In the genomic region with DNA sequence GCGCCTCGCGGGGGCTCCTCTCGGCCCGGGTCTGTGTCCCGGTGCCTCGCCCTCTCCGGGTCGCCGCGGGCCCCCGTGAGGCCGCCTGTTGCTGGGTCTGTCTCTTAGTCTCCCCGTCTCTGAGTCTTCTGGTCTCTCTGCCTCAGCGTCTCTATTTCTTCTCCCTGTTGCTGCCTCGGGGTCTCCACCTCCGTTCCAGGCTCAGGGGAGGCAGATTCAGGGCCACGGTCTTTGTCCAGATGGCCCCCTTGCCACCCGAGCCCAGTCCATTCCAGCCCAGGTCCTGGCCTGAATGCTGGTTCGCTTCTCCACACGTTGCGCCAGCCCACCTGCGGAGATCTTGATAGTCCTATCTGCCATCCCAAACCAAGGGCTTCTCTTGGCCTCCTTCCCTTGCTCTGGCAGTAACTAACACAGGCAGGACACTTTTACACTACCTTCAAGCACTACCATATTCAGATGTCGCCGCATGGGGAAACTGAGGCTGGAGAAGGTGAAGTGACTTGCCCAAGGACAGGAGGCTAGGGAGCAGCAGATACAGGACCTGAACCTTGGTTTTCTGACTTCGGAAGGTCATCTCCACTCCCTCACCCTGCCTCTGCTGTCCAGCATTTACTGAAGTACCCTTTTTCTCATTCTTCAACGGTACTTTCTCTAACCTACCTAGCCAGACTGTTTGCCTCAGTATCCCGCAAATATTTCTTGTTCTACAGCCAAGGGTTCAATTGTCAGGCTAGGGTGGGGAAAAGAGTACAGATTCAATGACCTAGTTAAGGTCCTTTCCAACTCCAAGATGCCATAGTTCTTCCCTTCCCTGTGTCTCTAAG, we compare ENCODE assay signal across 9 cellular contexts. TPM values are rescaled to one million over a fixed set of nuclear protein-coding genes. Genes with fewer than 3 reads are reported as not detected.
DNase-seq lines count a peak whose midpoint lies in the region; ATAC-seq and TF ChIP-seq lines count a peak whose summit lies in the region.
"Had no signal": no experiment of that assay in that cellular context is flagged by ENCODE, and none has a peak within 500 bp of the region (broad histone marks: within the 10 kb centered on the region; RNA-seq: fewer than 3 reads in every experiment).

No MANE protein-coding gene starts in this region.

- H3K36me3 ChIP-seq in CD4-positive, CD25-positive, alpha-beta regulatory T cell (ENCODE audit: control insufficient read depth, insufficient read depth, low read length) = no peaks in the 10 kb centered on the region
- H3K36me3 ChIP-seq in neuron (ENCODE audit: insufficient read depth, low read length) = no peaks in the 10 kb centered on the region
- H3K36me3 ChIP-seq in gastroesophageal sphincter = no peaks in the 10 kb centered on the region

- H3K4me3 Mint-ChIP-seq in CD4-positive, CD25-positive, alpha-beta regulatory T cell = peak overlapping the region in 3 of 4 donors; percentile 63 to 81 (median 80)
- peak overlapping the region; percentile 54 to 90 (median 71) for H3K4me3 Mint-ChIP-seq in IgD-negative memory B cell

- peaks cover 12% of the 10 kb centered on the region for H3K4me1 ChIP-seq in CD4-positive, CD25-positive, alpha-beta regulatory T cell (ENCODE audit: control insufficient read depth, insufficient read depth, low read length, poor library complexity, severe bottlenecking)
- H3K4me1 ChIP-seq in neuron (ENCODE audit: insufficient read depth, low read length) = peaks cover 18% of the 10 kb centered on the region
- H3K4me1 ChIP-seq in gastroesophageal sphincter = peaks cover 0 to 29% (median 13%) of the 10 kb centered on the region in 3 donors

- H3K27ac ChIP-seq in CD4-positive, CD25-positive, alpha-beta regulatory T cell (ENCODE audit: insufficient read depth, low read length, poor library complexity, severe bottlenecking) = no peak overlapping the region
- peak overlapping the region in 2 of 4 donors; percentile 63 to 65 for H3K27ac ChIP-seq in gastroesophageal sphincter

- peaks cover 26% of the 10 kb centered on the region for H3K27me3 ChIP-seq in CD4-positive, CD25-positive, alpha-beta regulatory T cell (ENCODE audit: control insufficient read depth, insufficient read depth, low read length)
- H3K27me3 ChIP-seq in neuron (ENCODE audit: insufficient read depth, low read length) (no peaks in the 10 kb centered on the region), gastroesophageal sphincter (peaks cover 21% of the 10 kb centered on the region)

- H3K9me3 ChIP-seq in CD4-positive, CD25-positive, alpha-beta regulatory T cell (ENCODE audit: control insufficient read depth in 2 of 2, low read length in 2 of 2) = no peaks in the 10 kb centered on the region
- H3K9me3 ChIP-seq in neuron (ENCODE audit: low read length) (no peaks in the 10 kb centered on the region), gastroesophageal sphincter (no peaks in the 10 kb centered on the region)

- H3K27me3 Mint-ChIP-seq in CD4-positive, CD25-positive, alpha-beta regulatory T cell = peaks cover 75% of the 10 kb centered on the region
- H3K27me3 Mint-ChIP-seq in IgD-negative memory B cell = peaks cover 50% of the 10 kb centered on the region

- no peak for TF ChIP-seq CTCF in gastroesophageal sphincter (IDR thresholded peaks at IDR 0.05)

- TF ChIP-seq EP300 in gastroesophageal sphincter (IDR thresholded peaks at IDR 0.05) = no peak

- H3K4me1 Mint-ChIP-seq in CD4-positive, CD25-positive, alpha-beta regulatory T cell = peaks cover 4 to 19% (median 12%) of the 10 kb centered on the region in 4 donors
- peaks cover 0 to 11% (median 8%) of the 10 kb centered on the region in 3 donors for H3K4me1 Mint-ChIP-seq in IgD-negative memory B cell

- TF ChIP-seq POLR2A in erythroblast (IDR thresholded peaks at IDR 0.05; ENCODE audit: low read length) (no peak), gastroesophageal sphincter (IDR thresholded peaks at IDR 0.05) (no peak)

- 45 to 100% methylated on average over 1 to 9 of the region's 28 CpGs for WGBS in gastroesophageal sphincter (ENCODE audit: low coverage in 1 of 2), 2 donors

- no peak for DNase-seq in CD4-positive, CD25-positive, alpha-beta regulatory T cell
- peak; percentile 60 for DNase-seq in ecto neural progenitor cell (ENCODE audit: low spot score)
- DNase-seq in erythroblast (lab: John Stamatoyannopoulos, UW) = no peak
- DNase-seq in NCI-H446 (lab: John Stamatoyannopoulos, UW) = no peak

- H3K36me3 Mint-ChIP-seq in CD4-positive, CD25-positive, alpha-beta regulatory T cell = peaks cover 4% of the 10 kb centered on the region
- peaks cover 2% of the 10 kb centered on the region for H3K36me3 Mint-ChIP-seq in IgD-negative memory B cell

- ATAC-seq in CD4-positive, CD25-positive, alpha-beta regulatory T cell (ENCODE audit: low read depth in 2 of 2) = no peak
- no peak for ATAC-seq in gastroesophageal sphincter
- ATAC-seq in GM18909 (IDR thresholded peaks at IDR 0.05; ENCODE audit: poor library complexity, unreplicated experiment) = no peak

- H2AFZ ChIP-seq in neuron (ENCODE audit: low read depth, low read length) = peak overlapping the region; percentile 83

- H3K9me3 Mint-ChIP-seq in CD4-positive, CD25-positive, alpha-beta regulatory T cell = peaks cover 0 to 4% (median 0%) of the 10 kb centered on the region in 7 donors
- H3K9me3 Mint-ChIP-seq in IgD-negative memory B cell = no peaks in the 10 kb centered on the region

- H3K27ac Mint-ChIP-seq in CD4-positive, CD25-positive, alpha-beta regulatory T cell = no peak overlapping the region
- H3K27ac Mint-ChIP-seq in IgD-negative memory B cell = no peak overlapping the region

- no peak overlapping the region for H3K4me3 ChIP-seq in CD4-positive, CD25-positive, alpha-beta regulatory T cell (ENCODE audit: low read depth, low read length)
- H3K4me3 ChIP-seq in neuron (ENCODE audit: low read length) (peak overlapping the region; percentile 85), gastroesophageal sphincter (peak overlapping the region in 1 of 2 donors; percentile 63)

RNA-seq across cellular contexts. Expression of gene IGDCC4, which starts 0.6 kb away (rescaled TPM):
- 0.10 TPM for total RNA-seq in CD4-positive, CD25-positive, alpha-beta regulatory T cell
- under 1 TPM in 1 of 4 donors, not detected in 3; 0.26 TPM for polyA plus RNA-seq in CD4-positive, CD25-positive, alpha-beta regulatory T cell
- polyA plus RNA-seq in IgD-negative memory B cell = not detected
- 1 to 10 TPM in 3 of 4 donors, under 1 TPM in 1; 0.40 to 3.4 (median 1.8) TPM for total RNA-seq in gastroesophageal sphincter
- polyA plus RNA-seq: aorta had no signal

RNA-seq across cellular contexts. Expression of gene IGDCC3, which starts 45.6 kb away (rescaled TPM):
- total RNA-seq in CD4-positive, CD25-positive, alpha-beta regulatory T cell = not detected
- polyA plus RNA-seq in CD4-positive, CD25-positive, alpha-beta regulatory T cell = not detected
- not detected for polyA plus RNA-seq in IgD-negative memory B cell
- total RNA-seq in gastroesophageal sphincter = under 1 TPM in 1 of 4 donors, not detected in 3; 0.13 TPM
- total RNA-seq: aorta had no signal
- polyA plus RNA-seq: aorta had no signal
